ENCODE assay signal across 21 cellular contexts in the genomic region with DNA sequence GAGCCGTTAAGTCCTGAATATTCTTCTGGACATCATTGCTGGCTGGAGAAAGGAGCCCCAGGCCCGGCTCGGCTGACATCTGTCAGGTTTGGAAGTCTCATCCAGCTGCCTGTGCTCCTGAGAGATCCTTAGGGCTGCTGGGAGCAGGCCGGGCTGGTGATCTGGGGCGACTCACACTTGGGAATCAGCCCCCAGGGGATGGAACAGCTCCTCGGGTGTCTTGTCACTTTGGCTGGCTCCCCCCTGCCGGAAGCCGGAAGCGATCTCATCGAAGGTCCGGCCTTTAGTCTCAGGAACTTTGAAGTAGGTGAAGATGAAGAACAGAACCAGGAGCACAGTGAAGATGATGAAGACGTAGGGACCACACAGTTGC. TPM values are rescaled to one million over a fixed set of nuclear protein-coding genes. Genes with fewer than 3 reads are reported as not detected.
A peak's percentile ranks its signal among the peaks of the same experiment; 100 is the strongest.
DNase-seq lines count a peak whose midpoint lies in the region; ATAC-seq, FAIRE-seq and TF ChIP-seq lines count a peak whose summit lies in the region.
"Had no signal": no experiment of that assay in that cellular context is flagged by ENCODE, and none has a peak within 500 bp of the region (broad histone marks: within the 10 kb centered on the region; RNA-seq: fewer than 3 reads in every experiment).

No MANE protein-coding gene starts in this region.

- ATAC-seq in foreskin keratinocyte (no peak), HG03378 (IDR thresholded peaks at IDR 0.05; ENCODE audit: unreplicated experiment) (no peak), GM21515 (IDR thresholded peaks at IDR 0.05; ENCODE audit: unreplicated experiment) (no peak)
- ATAC-seq: mucosa of descending colon, sciatic nerve had no signal

- no peak overlapping the region for H2BK15ac ChIP-seq in neuronal stem cell (ENCODE audit: low read length)

- DNase-seq in EH (ENCODE audit: low read depth) (peak; percentile 60), HK-2 (ENCODE audit: unreplicated experiment) (peak; percentile 14), bronchial epithelial cell (ENCODE audit: low read depth) (no peak), neuronal stem cell (ENCODE audit: low spot score) (no peak), foreskin keratinocyte (no peak)
- DNase-seq: activated CD4-positive, CD25-positive, alpha-beta regulatory T cell; dorsolateral prefrontal cortex; MG63; NCI-H1694 treated with DMSO at 0.1 percent for 48 hours; NCI-H2227 treated with DMSO at 0.1 percent for 48 hours; NCI-H82; stimulated activated naive CD4-positive, alpha-beta T cell treated with Interleukin-2 at 50 U/mL for 16 hours; thyroid gland had no signal

- peak; percentile 28 for FAIRE-seq in bronchial epithelial cell (lab: Jason Lieb, UNC)
- FAIRE-seq: H1 had no signal

- no peak overlapping the region for H2BK12ac ChIP-seq in neuronal stem cell (ENCODE audit: low read length)

- no peak overlapping the region for H3K9ac ChIP-seq in neuronal stem cell (ENCODE audit: low read depth, low read length, poor library complexity)

- H3K79me1 ChIP-seq in neuronal stem cell (ENCODE audit: low read depth, low read length), result peaks cover 14% of the 10 kb centered on the region

- H4K8ac ChIP-seq in neuronal stem cell (ENCODE audit: low read depth, low read length), result no peak overlapping the region

- H4K91ac ChIP-seq in neuronal stem cell (ENCODE audit: low read depth, low read length, poor library complexity), result no peak overlapping the region

- H2BK5ac ChIP-seq in neuronal stem cell (ENCODE audit: low read length), result no peak overlapping the region

- peaks cover 0 to 6% of the 10 kb centered on the region in 2 donors for H3K9me3 ChIP-seq in neuronal stem cell (replicated peaks in 1 of 2; ENCODE audit: control insufficient read depth in 2 of 2, insufficient read depth in 1 of 2, low read depth in 1 of 2, low read length in 2 of 2)
- H3K9me3 ChIP-seq: breast epithelium, esophagus muscularis mucosa, MG63, mucosa of descending colon, SJSA1, thyroid gland had no signal

- H3K23ac ChIP-seq in neuronal stem cell (ENCODE audit: low read depth, low read length, poor library complexity), result no peak overlapping the region

- H3K36me3 ChIP-seq in bronchial epithelial cell (ENCODE audit: control insufficient read depth, insufficient read depth, low read length) (peaks cover 41% of the 10 kb centered on the region), neuronal stem cell (replicated peaks in 1 of 2; ENCODE audit: control insufficient read depth in 2 of 2, insufficient read depth in 2 of 2, low read length in 2 of 2) (peaks cover 59 to 78% of the 10 kb centered on the region in 2 donors)
- H3K36me3 ChIP-seq: breast epithelium had no signal

- no peak overlapping the region for H3K14ac ChIP-seq in neuronal stem cell (ENCODE audit: low read length)

- no peak overlapping the region for H2BK120ac ChIP-seq in neuronal stem cell (ENCODE audit: low read depth, low read length)

- H2AFZ ChIP-seq in neuronal stem cell (ENCODE audit: low read length), result no peak overlapping the region

- TF ChIP-seq CTCF in bronchial epithelial cell (IDR thresholded peaks at IDR 0.05; ENCODE audit: insufficient read depth, low read length, severe bottlenecking) (no peak), foreskin keratinocyte (conservative IDR thresholded peaks at IDR 0.05) (no peak)

- peak overlapping the region; percentile 9 for H3K27ac ChIP-seq in neuronal stem cell (replicated peaks; ENCODE audit: low read length)
- no peak overlapping the region for H3K27ac ChIP-seq in foreskin keratinocyte
- H3K27ac ChIP-seq: breast epithelium, esophagus muscularis mucosa, SJSA1, thyroid gland had no signal

- peaks cover 3 to 18% of the 10 kb centered on the region in 2 donors for H3K4me1 ChIP-seq in neuronal stem cell (ENCODE audit: control insufficient read depth in 2 of 2, insufficient read depth in 1 of 2, low read depth in 1 of 2, low read length in 2 of 2)
- H3K4me1 ChIP-seq in foreskin keratinocyte, result peaks cover 1% of the 10 kb centered on the region
- H3K4me1 ChIP-seq: breast epithelium had no signal

- H3K4me3 ChIP-seq in bronchial epithelial cell (ENCODE audit: low read depth, low read length) (no peak overlapping the region), neuronal stem cell (ENCODE audit: low read length in 2 of 2) (no peak overlapping the region)
- H3K4me3 ChIP-seq: breast epithelium, dorsolateral prefrontal cortex, esophagus muscularis mucosa, MG63, mucosa of descending colon, SJSA1, thyroid gland had no signal

- H3K4me2 ChIP-seq in neuronal stem cell (ENCODE audit: insufficient read depth, low read length, poor library complexity, severe bottlenecking), result no peak overlapping the region

- H3K27me3 ChIP-seq in bronchial epithelial cell (ENCODE audit: control insufficient read depth, insufficient read depth, low read length), result no peaks in the 10 kb centered on the region
- no peaks in the 10 kb centered on the region for H3K27me3 ChIP-seq in neuronal stem cell (ENCODE audit: control insufficient read depth in 3 of 3, insufficient read depth in 3 of 3, low read depth in 1 of 3, low read length in 3 of 3)
- H3K27me3 ChIP-seq in foreskin keratinocyte, result no peaks in the 10 kb centered on the region
- H3K27me3 ChIP-seq: breast epithelium, dorsolateral prefrontal cortex, esophagus muscularis mucosa, MG63, SJSA1, thyroid gland had no signal

- no peak overlapping the region for H2AK5ac ChIP-seq in neuronal stem cell (ENCODE audit: low read depth, low read length)

- WGBS in neuronal stem cell (ENCODE audit: extremely low coverage in 2 of 2, insufficient read length in 2 of 2, insufficient replicate concordance in 1 of 2), 2 donors, result no CpG with 5 or more reads among the region's 12 CpGs

- H3K4ac ChIP-seq in neuronal stem cell (ENCODE audit: low read length), result no peak overlapping the region

- no peak overlapping the region for H3K18ac ChIP-seq in neuronal stem cell (ENCODE audit: low read length)

RNA-seq across cellular contexts. Expression of a gene that starts 31.8 kb away (rescaled TPM):
- total RNA-seq in bronchial epithelial cell, result 1,197 and 1,905 TPM in 2 replicates
- polyA plus RNA-seq in neuronal stem cell (2013, experiment 1 of 2), result 350 TPM
- polyA plus RNA-seq in neuronal stem cell (2013, experiment 2 of 2), result 351 TPM
- total RNA-seq in foreskin keratinocyte, result 204 and 209 TPM in 2 replicates
- 178 and 182 TPM in 2 replicates for polyA plus RNA-seq in foreskin keratinocyte

Comparison
In these comparisons a context has a peak if more than half of its experiments do, and no peak if none do; other contexts are left out.
1. DNase-seq: peak in EH (single experiment) and HK-2 (single experiment); none in bronchial epithelial cell (single experiment), neuronal stem cell (single experiment) and foreskin keratinocyte (0 of 2).